12 cellular contexts compared by ENCODE assay signal in genomic region chr17:40027614-40028012, GRCh38. TPM values are rescaled to one million over a fixed set of nuclear protein-coding genes. Genes with fewer than 3 reads are reported as not detected.
A peak's percentile ranks its signal among the peaks of the same experiment; 100 is the strongest.
DNase-seq lines count a peak whose midpoint lies in the region; ATAC-seq and TF ChIP-seq lines count a peak whose summit lies in the region.
"Had no signal": no experiment of that assay in that cellular context is flagged by ENCODE, and none has a peak within 500 bp of the region (broad histone marks: within the 10 kb centered on the region; RNA-seq: fewer than 3 reads in every experiment).

No MANE protein-coding gene starts in this region.

- H3K27ac ChIP-seq in right atrium auricular region (no peak overlapping the region), uterus (peak overlapping the region; percentile 55 to 65)

- H3K36me3 ChIP-seq in right atrium auricular region (peaks cover 80% of the 10 kb centered on the region), uterus (no peaks in the 10 kb centered on the region)

- H3K4me1 ChIP-seq in right atrium auricular region: peaks cover 0 to 23% of the 10 kb centered on the region in 2 donors
- peaks cover 0 to 13% of the 10 kb centered on the region in 2 donors for H3K4me1 ChIP-seq in uterus

- ATAC-seq in left ventricle myocardium superior (no peak), GM18909 (IDR thresholded peaks at IDR 0.05; ENCODE audit: poor library complexity, unreplicated experiment) (no peak), HG03520 (IDR thresholded peaks at IDR 0.05; ENCODE audit: unreplicated experiment) (no peak)

- no peak for TF ChIP-seq POLR2A in uterus (IDR thresholded peaks at IDR 0.05)

- DNase-seq in left ventricle myocardium superior (peak; percentile 10), right atrium auricular region (ENCODE audit: low spot score) (no peak), NCI-H226 (peak; percentile 1), hepatic stellate cell (ENCODE audit: low spot score) (peak; percentile 11), uterus (no peak)
- no peak for DNase-seq in activated CD4-positive, alpha-beta T cell treated with anti-CD3 and anti-CD28 coated beads, Interleukin-2, amount 50 U/mL, for 4 hours
- DNase-seq: NCI-H187 treated with DMSO at 0.1 percent for 48 hours had no signal

- H3K27me3 ChIP-seq in right atrium auricular region (no peaks in the 10 kb centered on the region), uterus (no peaks in the 10 kb centered on the region)
- H3K27me3 ChIP-seq: Peyer's patch had no signal

- intact Hi-C loops in left ventricle myocardium superior (cut with micrococcal nuclease): no loop called here
- intact Hi-C loops in uterus (cut with DNase I; ENCODE audit: low total_unique reads): no loop called here

- H3K9me3 ChIP-seq in right atrium auricular region: no peaks in the 10 kb centered on the region
- no peaks in the 10 kb centered on the region for H3K9me3 ChIP-seq in uterus
- H3K9me3 ChIP-seq: Peyer's patch had no signal

- TF ChIP-seq CTCF in right atrium auricular region (IDR thresholded peaks at IDR 0.05) (no peak), uterus (IDR thresholded peaks at IDR 0.05) (no peak)

- no peak overlapping the region for H3K4me3 ChIP-seq in right atrium auricular region
- no peak overlapping the region for H3K4me3 ChIP-seq in uterus
- H3K4me3 ChIP-seq: Peyer's patch had no signal

RNA-seq across cellular contexts. Expression of gene CSF3, which starts 12.4 kb away (rescaled TPM):
- not detected for total RNA-seq in left ventricle myocardium superior
- total RNA-seq in right atrium auricular region: 1 to 10 TPM in 1 of 2 donors, not detected in 1; 1.3 TPM
- 1 to 10 TPM in 1 of 4 donors, under 1 TPM in 1, not detected in 2; 0.29 to 5.0 TPM for total RNA-seq in uterus
- total RNA-seq: A172, NCI-H460, Peyer's patch had no signal

RNA-seq across cellular contexts. Expression of gene MED24, which starts 26.6 kb away (rescaled TPM):
- total RNA-seq in left ventricle myocardium superior: 56.9 TPM
- 10 to 100 TPM; 44.2 to 44.7 TPM for total RNA-seq in right atrium auricular region
- total RNA-seq in uterus: 100 to 1,000 TPM in 1 of 4 donors, 10 to 100 TPM in 3; 17.6 to 111 (median 44.7) TPM

RNA-seq across cellular contexts. Expression of gene THRA, which starts 35.2 kb away (rescaled TPM):
- 98.1 TPM for total RNA-seq in left ventricle myocardium superior
- 10 to 100 TPM; 60.3 to 69.0 TPM for total RNA-seq in right atrium auricular region
- total RNA-seq in uterus: 100 to 1,000 TPM in 1 of 4 donors, 10 to 100 TPM in 3; 19.7 to 124 (median 63.1) TPM

RNA-seq across cellular contexts. Expression of gene PSMD3, which starts 47.0 kb away (rescaled TPM):
- total RNA-seq in left ventricle myocardium superior: 83.4 TPM
- total RNA-seq in right atrium auricular region: 10 to 100 TPM; 76.3 to 88.8 TPM
- total RNA-seq in uterus: 100 to 1,000 TPM in 1 of 4 donors, 10 to 100 TPM in 3; 62.0 to 158 (median 84.7) TPM

Comparison
In these comparisons a context has a peak if more than half of its experiments do, and no peak if none do; other contexts are left out.
1. DNase-seq: peak in left ventricle myocardium superior (single experiment), NCI-H226 (single experiment) and hepatic stellate cell (single experiment); none in right atrium auricular region (single experiment), uterus (0 of 2) and activated CD4-positive, alpha-beta T cell treated with anti-CD3 and anti-CD28 coated beads, Interleukin-2, amount 50 U/mL, for 4 hours (0 of 2).
2. H3K27ac ChIP-seq: peak in uterus (2 of 2); none in right atrium auricular region (0 of 2).